8 cellular contexts compared by ENCODE assay signal in the genomic region with DNA sequence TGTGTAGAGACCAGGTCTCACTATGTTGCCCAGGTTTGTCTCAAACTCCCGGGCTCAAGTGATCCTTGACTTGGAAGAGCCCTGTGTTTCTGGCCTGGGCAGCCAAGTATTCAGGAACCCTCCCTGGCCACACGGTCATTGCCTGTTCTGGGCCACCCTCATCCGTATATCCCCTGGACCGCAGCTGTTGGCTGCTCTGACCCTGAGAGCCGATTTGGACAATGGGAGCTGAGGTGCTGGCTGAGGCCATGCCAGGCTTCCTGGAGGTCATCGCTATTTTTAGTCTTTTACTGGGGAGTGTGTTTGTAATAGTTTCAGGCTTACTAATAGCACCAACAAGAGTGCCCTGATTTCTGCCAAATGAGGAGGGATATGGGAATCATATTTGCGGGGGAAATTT.
DNase-seq lines count a peak whose midpoint lies in the region; ATAC-seq and TF ChIP-seq lines count a peak whose summit lies in the region.

No MANE protein-coding gene starts in this region.

- no peak for TF ChIP-seq POLR2A in prostate gland (IDR thresholded peaks at IDR 0.05)

- no peak for DNase-seq in activated T-helper 2 cell treated with anti-CD3 and anti-CD28 coated beads, Interferon-gamma antibody, Interleukin-2, Interleukin-4, amounts not matched to agents 10 μg/mL and 5 μg/mL and 100 μg/mL, durations not matched to agents 14 hours and 24 hours and 36 hours (ENCODE audit: low spot score)
- DNase-seq in left ventricle myocardium superior (no peak), GM13976 (ENCODE audit: low spot score) (no peak), prostate gland (ENCODE audit: low spot score) (no peak), inferior parietal cortex (ENCODE audit: extremely low spot score) (no peak)
- no peak for DNase-seq in effector CD4-positive, alpha-beta T cell

- H3K4me2 ChIP-seq in skeletal muscle satellite cell (ENCODE audit: low read length) = peak overlapping the region; percentile 89

- H3K27ac ChIP-seq in HEK293 (ENCODE audit: extremely low read depth, low read depth, low read length) (no peak overlapping the region), prostate gland (no peak overlapping the region)

- in situ Hi-C loops in GM13976 (cut with MboI; ENCODE audit: low sequenced_read_pairs, unreplicated experiment) = no loop called here

- no peaks in the 10 kb centered on the region for H3K27me3 ChIP-seq in skeletal muscle satellite cell (ENCODE audit: control insufficient read depth, insufficient read depth, low read length)
- H3K27me3 ChIP-seq in prostate gland (replicated peaks; ENCODE audit: insufficient read depth) = no peaks in the 10 kb centered on the region

- TF ChIP-seq CTCF in HEK293 (tag by site-specific recombination; IDR thresholded peaks at IDR 0.05) (no peak), GM13976 (IDR thresholded peaks at IDR 0.05; ENCODE audit: borderline replicate concordance, control extremely low read depth, extremely low read depth, insufficient read depth, missing control alignments) (no peak), prostate gland (IDR thresholded peaks at IDR 0.05) (no peak)

- H3K27ac Mint-ChIP-seq in activated T-helper 2 cell treated with anti-CD3 and anti-CD28 coated beads, Interferon-gamma antibody, Interleukin-2, Interleukin-4, amounts not matched to agents 10 μg/mL and 5 μg/mL and 100 μg/mL, durations not matched to agents 14 hours and 24 hours and 36 hours = no peak overlapping the region

- POLR2A ChIA-PET in HEK293 (lab: Yijun Ruan, JAX) = interaction anchor here (0.6 to 0.8 kb wide), 2 partner anchors 211 to 451 kb away, joined by 3 read pairs; a partner anchor contains a TSS

- H3K36me3 ChIP-seq in HEK293 (ENCODE audit: control insufficient read depth in 2 of 2, insufficient read depth in 1 of 2, low read length in 2 of 2) = no peaks in the 10 kb centered on the region
- no peaks in the 10 kb centered on the region for H3K36me3 ChIP-seq in skeletal muscle satellite cell (ENCODE audit: insufficient read depth, low read length)
- H3K36me3 ChIP-seq in prostate gland = no peaks in the 10 kb centered on the region

- peak overlapping the region; percentile 50 for H3K9ac ChIP-seq in skeletal muscle satellite cell (ENCODE audit: low read depth, low read length)

- H3K9me3 Mint-ChIP-seq in activated T-helper 2 cell treated with anti-CD3 and anti-CD28 coated beads, Interferon-gamma antibody, Interleukin-2, Interleukin-4, amounts not matched to agents 10 μg/mL and 5 μg/mL and 100 μg/mL, durations not matched to agents 14 hours and 24 hours and 36 hours = no peaks in the 10 kb centered on the region

- H3K4me3 Mint-ChIP-seq in activated T-helper 2 cell treated with anti-CD3 and anti-CD28 coated beads, Interferon-gamma antibody, Interleukin-2, Interleukin-4, amounts not matched to agents 10 μg/mL and 5 μg/mL and 100 μg/mL, durations not matched to agents 14 hours and 24 hours and 36 hours (ENCODE audit: low read depth) = peak overlapping the region; percentile 59

- intact Hi-C loops in activated T-helper 2 cell treated with anti-CD3 and anti-CD28 coated beads, Interferon-gamma antibody, Interleukin-2, Interleukin-4, amounts not matched to agents 10 μg/mL and 5 μg/mL and 100 μg/mL, durations not matched to agents 14 hours and 24 hours and 36 hours (cut with micrococcal nuclease) = loop anchor here (2.0 kb wide), 1 partner anchor 132 kb away; no protein-coding TSS in a partner anchor
- intact Hi-C loops in left ventricle myocardium superior (cut with micrococcal nuclease) (no loop called here), prostate gland (cut with DNase I) (no loop called here)

- H3K27me3 Mint-ChIP-seq in activated T-helper 2 cell treated with anti-CD3 and anti-CD28 coated beads, Interferon-gamma antibody, Interleukin-2, Interleukin-4, amounts not matched to agents 10 μg/mL and 5 μg/mL and 100 μg/mL, durations not matched to agents 14 hours and 24 hours and 36 hours (ENCODE audit: low read depth) = peaks cover 2% of the 10 kb centered on the region

- no peaks in the 10 kb centered on the region for H3K9me3 ChIP-seq in HEK293 (ENCODE audit: control insufficient read depth, insufficient read depth, low read depth, low read length)
- no peaks in the 10 kb centered on the region for H3K9me3 ChIP-seq in skeletal muscle satellite cell (replicated peaks; ENCODE audit: low read length)
- no peaks in the 10 kb centered on the region for H3K9me3 ChIP-seq in prostate gland

- 53% methylated on average over 7 of the region's 7 CpGs for WGBS in prostate gland

- CTCF ChIA-PET in HEK293 (lab: Yijun Ruan, JAX) = interaction anchor here (0.6 to 3.2 kb wide), 28 partner anchors 11 to 802 kb away, joined by 3 to 22 read pairs (median 4); a partner anchor contains a TSS

- no peaks in the 10 kb centered on the region for H3K36me3 Mint-ChIP-seq in activated T-helper 2 cell treated with anti-CD3 and anti-CD28 coated beads, Interferon-gamma antibody, Interleukin-2, Interleukin-4, amounts not matched to agents 10 μg/mL and 5 μg/mL and 100 μg/mL, durations not matched to agents 14 hours and 24 hours and 36 hours (ENCODE audit: low read depth)

- H3K4me3 ChIP-seq in HEK293 (ENCODE audit: low read depth, low read length) = peak overlapping the region; percentile 12; the same call in 1 of the 2 replicates
- peak overlapping the region; percentile 70 for H3K4me3 ChIP-seq in skeletal muscle satellite cell (ENCODE audit: low read length)
- H3K4me3 ChIP-seq in prostate gland = no peak overlapping the region

- H3K4me1 Mint-ChIP-seq in activated T-helper 2 cell treated with anti-CD3 and anti-CD28 coated beads, Interferon-gamma antibody, Interleukin-2, Interleukin-4, amounts not matched to agents 10 μg/mL and 5 μg/mL and 100 μg/mL, durations not matched to agents 14 hours and 24 hours and 36 hours (ENCODE audit: low read depth) = peaks cover 5% of the 10 kb centered on the region

- H3K4me1 ChIP-seq in HEK293 (ENCODE audit: control insufficient read depth, insufficient read depth, low read length) (no peaks in the 10 kb centered on the region), skeletal muscle satellite cell (ENCODE audit: control insufficient read depth, insufficient read depth, low read length) (peaks cover 18% of the 10 kb centered on the region), prostate gland (replicated peaks) (no peaks in the 10 kb centered on the region)

- peak; percentile 69 for ATAC-seq in left ventricle myocardium superior

TF ChIP-seq in HEK293, 187 proteins besides CTCF, POLR2A, EP300 and RAD21:
- TF ChIP-seq ZNF335 (tag by site-specific recombination; conservative IDR thresholded peaks at IDR 0.05) = peak; percentile 56
- TF ChIP-seq, protein P1, sequence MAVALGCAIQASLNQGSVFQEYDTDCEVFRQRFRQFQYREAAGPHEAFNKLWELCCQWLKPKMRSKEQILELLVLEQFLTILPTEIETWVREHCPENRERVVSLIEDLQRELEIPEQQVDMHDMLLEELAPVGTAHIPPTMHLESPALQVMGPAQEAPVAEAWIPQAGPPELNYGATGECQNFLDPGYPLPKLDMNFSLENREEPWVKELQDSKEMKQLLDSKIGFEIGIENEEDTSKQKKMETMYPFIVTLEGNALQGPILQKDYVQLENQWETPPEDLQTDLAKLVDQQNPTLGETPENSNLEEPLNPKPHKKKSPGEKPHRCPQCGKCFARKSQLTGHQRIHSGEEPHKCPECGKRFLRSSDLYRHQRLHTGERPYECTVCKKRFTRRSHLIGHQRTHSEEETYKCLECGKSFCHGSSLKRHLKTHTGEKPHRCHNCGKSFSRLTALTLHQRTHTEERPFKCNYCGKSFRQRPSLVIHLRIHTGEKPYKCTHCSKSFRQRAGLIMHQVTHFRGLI (tag by site-specific recombination; IDR thresholded peaks at IDR 0.05) = no peak

Comparison
In these comparisons a context has a peak if more than half of its experiments do, and no peak if none do; other contexts are left out.
1. H3K4me3 ChIP-seq: peak in HEK293 (single experiment) and skeletal muscle satellite cell (single experiment); none in prostate gland (0 of 2).